ENCODE assay signal across 8 cellular contexts in genomic region chr12:120903382-120903817, GRCh38. TPM values are rescaled to one million over a fixed set of nuclear protein-coding genes. Genes with fewer than 3 reads are reported as not detected.
DNase-seq lines count a peak whose midpoint lies in the region; ATAC-seq, FAIRE-seq and TF ChIP-seq lines count a peak whose summit lies in the region.

No MANE protein-coding gene starts in this region.

- H3K4me2 ChIP-seq in A549: peak overlapping the region; percentile 95

- no peak for TF ChIP-seq RAD21 in A549 (conservative IDR thresholded peaks at IDR 0.05 in 1 of 2, IDR thresholded peaks at IDR 0.05 in 1 of 2)

- no peak for TF ChIP-seq POLR2A in A549 (IDR thresholded peaks at IDR 0.05; ENCODE audit: low read length)
- no peak for TF ChIP-seq POLR2A in ovary (IDR thresholded peaks at IDR 0.05)
- TF ChIP-seq POLR2A in thyroid gland (IDR thresholded peaks at IDR 0.05): peak in 1 of 2 donors; percentile 63

- POLR2A ChIA-PET in A549 (lab: Yijun Ruan, JAX): interaction anchor here (0.6 to 1.1 kb wide), 2 partner anchors 12 to 193 kb away, joined by 4 to 5 read pairs; no protein-coding TSS in a partner anchor

- TF ChIP-seq EP300 in A549 (IDR thresholded peaks at IDR 0.05) (no peak), ovary (IDR thresholded peaks at IDR 0.05) (no peak)

- peak overlapping the region; percentile 83 to 91 for H3K27ac ChIP-seq in A549
- H3K27ac ChIP-seq in ovary: peak overlapping the region; percentile 71 to 79
- peak overlapping the region; percentile 77 to 92 (median 88) for H3K27ac ChIP-seq in thyroid gland

- DNase-seq in A549 (ENCODE audit: low read depth in 1 of 2, low spot score in 1 of 2): peak; percentile 40 to 59
- DNase-seq in RPMI7951 (ENCODE audit: low read depth): peak; percentile 25
- peak; percentile 48 for DNase-seq in activated gamma-delta T cell treated with anti-CD3 and anti-CD28 coated beads, Interleukin-2, amount 50 U/mL, for 16 hours (ENCODE audit: low read depth)
- DNase-seq in glomerular visceral epithelial cell (ENCODE audit: extremely low spot score): peak; percentile 56
- peak; percentile 48 to 70 (median 60) for DNase-seq in ovary
- peak; percentile 76 to 81 for DNase-seq in thyroid gland

- H3K9me3 ChIP-seq in A549: no peaks in the 10 kb centered on the region
- H3K9me3 ChIP-seq in ovary: no peaks in the 10 kb centered on the region
- no peaks in the 10 kb centered on the region for H3K9me3 ChIP-seq in thyroid gland

- CTCF ChIA-PET in A549 (lab: Yijun Ruan, JAX): interaction anchor here (1.0 to 1.7 kb wide), 4 partner anchors 10 to 68 kb away, joined by 3 to 4 read pairs (median 4); no protein-coding TSS in a partner anchor

- 2% methylated on average over 14 of the region's 32 CpGs for WGBS in A549 (ENCODE audit: missing lambda C conversion rate)
- 0 to 2% (median 1%) methylated on average over 20 to 32 of the region's 32 CpGs for WGBS in ovary, 3 donors
- 1 to 3% methylated on average over 15 to 18 of the region's 32 CpGs for WGBS in thyroid gland, 2 donors

- H3K36me3 ChIP-seq in ovary: no peaks in the 10 kb centered on the region
- no peaks in the 10 kb centered on the region for H3K36me3 ChIP-seq in thyroid gland

- ATAC-seq in A549 (peak; percentile 47 to 60; a peak in 4 of 6 replicates), GM18517 (IDR thresholded peaks at IDR 0.05; ENCODE audit: unreplicated experiment) (peak; percentile 37), HG03066 (IDR thresholded peaks at IDR 0.05; ENCODE audit: low read depth, unreplicated experiment) (peak; percentile 45)

- H3K4me1 ChIP-seq in A549 (peaks cover 12% of the 10 kb centered on the region; the same call in 2 of the 3 replicates), ovary (ENCODE audit: insufficient read depth) (peaks cover 12% of the 10 kb centered on the region), thyroid gland (peaks cover 15 to 17% of the 10 kb centered on the region in 2 donors)

- H3K27me3 ChIP-seq in ovary (no peaks in the 10 kb centered on the region), thyroid gland (no peaks in the 10 kb centered on the region)

- TF ChIP-seq CTCF in A549 (IDR thresholded peaks at IDR 0.05) (no peak), ovary (IDR thresholded peaks at IDR 0.05) (no peak), thyroid gland (IDR thresholded peaks at IDR 0.05) (no peak)

- H3K4me3 ChIP-seq in A549 (peak overlapping the region; percentile 77), ovary (peak overlapping the region; percentile 58), thyroid gland (replicated peaks in 1 of 3) (peak overlapping the region; percentile 60 to 94 (median 93))

- no peak for FAIRE-seq in A549 (lab: Jason Lieb, UNC)

- intact Hi-C loops in ovary (cut with DNase I) (no loop called here), thyroid gland (cut with DNase I) (loop anchor here (10.0 kb wide), 1 partner anchor 179 kb away; the partner anchor contains the start of gene ACADS)

TF ChIP-seq in A549, 52 proteins besides CTCF, POLR2A, EP300 and RAD21:
- no peak for TF ChIP-seq ZSCAN20 (CRISPR knock-in tag; IDR thresholded peaks at IDR 0.05)
- TF ChIP-seq RCOR1 (IDR thresholded peaks at IDR 0.05; ENCODE audit: low read depth, low read length): no peak
- TF ChIP-seq CEBPB (IDR thresholded peaks at IDR 0.05): no peak
TF ChIP-seq in A549: peak in this region for 0.

RNA-seq across cellular contexts. Expression of gene SPPL3, which starts 0.8 kb away (rescaled TPM):
- polyA plus RNA-seq in A549 (2011; rRNA removed) (26.6 and 32.6 TPM in 2 replicates), A549 (2017; fragmentation: RNase III; extraction: RNeasy Plus Mini Kit Qiagen cat#74134 plus additional on column Dnase treatment) (25.0 to 26.5 TPM (median 25.1 TPM) in 3 replicates), ovary (10 to 100 TPM; 24.2 to 87.4 TPM)
- 26.1 and 40.0 TPM in 2 replicates for polyA plus RNA-seq in A549 (2012; cell fraction: cytosol; rRNA removed)
- 24.0 and 32.2 TPM in 2 replicates for polyA plus RNA-seq in A549 (2012; cell fraction: nucleus; rRNA removed)
- 72.3 and 83.3 TPM in 2 replicates for polyA minus RNA-seq in A549 (2011; rRNA and poly(A)+ RNA removed)
- total RNA-seq in RPMI7951 (2014; rRNA removed; shearing (Covaris generic)): 7.1 and 8.4 TPM in 2 replicates
- total RNA-seq in ovary (10 to 100 TPM; 28.5 to 69.8 (median 51.9) TPM), thyroid gland (10 to 100 TPM; 25.7 to 37.5 (median 34.7) TPM)

Comparison
In these comparisons a context has a peak if more than half of its experiments do, and no peak if none do; other contexts are left out.
1. Peak in every context shown above with its lines: DNase-seq, ATAC-seq, H3K4me3 ChIP-seq and H3K27ac ChIP-seq.
2. DNase-seq: peak in every context shown above with its lines; median percentile 78 in thyroid gland; 60 in ovary; 56 in glomerular visceral epithelial cell; 50 in A549; 48 in activated gamma-delta T cell treated with anti-CD3 and anti-CD28 coated beads, Interleukin-2, amount 50 U/mL, for 16 hours; 25 in RPMI7951.